ENCODE assay signal across 8 cellular contexts in the genomic region with DNA sequence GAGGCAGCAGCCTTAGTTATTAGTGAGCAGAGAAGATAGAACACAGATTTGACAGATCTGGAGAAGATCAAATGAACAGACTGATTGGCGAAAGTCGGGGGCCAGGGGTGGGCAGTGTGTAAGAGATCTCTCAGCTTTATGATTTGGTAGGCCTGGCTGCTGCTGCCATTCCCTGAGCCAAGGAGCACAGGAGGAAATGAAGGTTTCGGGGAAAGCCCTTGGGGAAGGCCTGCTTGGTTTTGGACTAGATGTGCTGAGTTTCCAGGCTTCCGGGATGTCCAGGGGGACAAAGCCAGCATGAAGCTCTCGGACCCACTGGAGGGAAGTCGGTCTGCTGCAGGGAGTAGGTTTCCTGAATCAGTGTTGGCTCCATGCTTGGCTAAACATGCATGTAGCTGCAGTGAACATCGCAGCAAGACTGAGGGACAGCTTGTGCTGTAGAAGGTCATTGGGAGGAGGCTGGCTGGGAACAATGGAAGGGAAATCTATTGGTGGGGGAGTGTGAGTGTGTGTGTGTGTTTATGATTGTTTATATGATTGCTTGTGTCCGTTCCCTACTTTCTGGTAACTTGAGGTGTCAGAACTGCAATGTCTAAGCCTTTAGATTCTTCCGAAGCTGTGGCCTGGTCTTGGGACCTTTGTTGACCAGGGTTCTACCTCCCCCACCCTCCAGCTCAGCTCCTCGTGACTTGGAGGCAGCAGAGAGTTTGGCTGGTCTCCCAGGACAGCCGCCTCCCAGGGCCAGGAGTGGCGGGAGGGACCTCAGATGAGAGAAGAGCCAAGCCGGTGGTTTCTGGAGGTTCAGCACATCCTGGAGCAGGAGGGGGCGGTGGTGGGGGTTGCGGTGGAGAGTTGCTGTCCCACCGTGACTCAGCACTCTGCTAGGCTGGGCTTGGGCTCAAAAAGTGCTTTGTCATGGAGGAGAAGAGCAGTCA. TPM values are rescaled to one million over a fixed set of nuclear protein-coding genes. Genes with fewer than 3 reads are reported as not detected.
A peak's percentile ranks its signal among the peaks of the same experiment; 100 is the strongest.
DNase-seq lines count a peak whose midpoint lies in the region; ATAC-seq and TF ChIP-seq lines count a peak whose summit lies in the region.

No MANE protein-coding gene starts in this region.

- peaks cover 38% of the 10 kb centered on the region for H3K4me1 ChIP-seq in foreskin keratinocyte
- peaks cover 6% of the 10 kb centered on the region for H3K4me1 ChIP-seq in effector memory CD4-positive, alpha-beta T cell (ENCODE audit: control insufficient read depth, insufficient read depth, low read length, poor library complexity, severe bottlenecking)

- DNase-seq in D341Med (ENCODE audit: low spot score): peak; percentile 56
- peak; percentile 90 to 92 for DNase-seq in HL-60 (ENCODE audit: low read depth in 1 of 2, low spot score in 1 of 2)
- DNase-seq in NOMO-1 treated with DMSO at 0.1 percent for 48 hours (lab: John Stamatoyannopoulos, UW; ENCODE audit: unreplicated experiment): peak; percentile 88
- DNase-seq in activated T-helper 2 cell treated with anti-CD3 and anti-CD28 coated beads, Interferon-gamma antibody, Interleukin-2, Interleukin-4, amounts not matched to agents 10 μg/mL and 5 μg/mL and 100 μg/mL, durations not matched to agents 14 hours and 24 hours and 36 hours (ENCODE audit: low spot score): peak; percentile 25
- peak; percentile 79 to 90 for DNase-seq in foreskin keratinocyte
- peak; percentile 83 for DNase-seq in type B pancreatic cell (ENCODE audit: extremely low spot score, unreplicated experiment)
- DNase-seq in effector memory CD4-positive, alpha-beta T cell: no peak

- intact Hi-C loops in activated T-helper 2 cell treated with anti-CD3 and anti-CD28 coated beads, Interferon-gamma antibody, Interleukin-2, Interleukin-4, amounts not matched to agents 10 μg/mL and 5 μg/mL and 100 μg/mL, durations not matched to agents 14 hours and 24 hours and 36 hours (cut with micrococcal nuclease): loop anchor here (5.0 kb wide), 1 partner anchor 139 kb away; no protein-coding TSS in a partner anchor

- peaks cover 5% of the 10 kb centered on the region for H3K36me3 Mint-ChIP-seq in activated T-helper 2 cell treated with anti-CD3 and anti-CD28 coated beads, Interferon-gamma antibody, Interleukin-2, Interleukin-4, amounts not matched to agents 10 μg/mL and 5 μg/mL and 100 μg/mL, durations not matched to agents 14 hours and 24 hours and 36 hours (ENCODE audit: low read depth)
- H3K36me3 Mint-ChIP-seq in nephron (ENCODE audit: low read depth) (peaks cover 1% of the 10 kb centered on the region), type B pancreatic cell (peaks cover 1% of the 10 kb centered on the region)

- H3K27ac Mint-ChIP-seq in activated T-helper 2 cell treated with anti-CD3 and anti-CD28 coated beads, Interferon-gamma antibody, Interleukin-2, Interleukin-4, amounts not matched to agents 10 μg/mL and 5 μg/mL and 100 μg/mL, durations not matched to agents 14 hours and 24 hours and 36 hours: peak overlapping the region; percentile 71
- peak overlapping the region; percentile 99 to 100 (median 99) for H3K27ac Mint-ChIP-seq in nephron
- peak overlapping the region; percentile 95 for H3K27ac Mint-ChIP-seq in type B pancreatic cell

- H3K36me3 ChIP-seq in effector memory CD4-positive, alpha-beta T cell (ENCODE audit: control insufficient read depth, insufficient read depth, low read length): peaks cover 3% of the 10 kb centered on the region

- H3K4me3 ChIP-seq in HL-60 (replicated peaks; ENCODE audit: insufficient read depth, low read length): no peak overlapping the region
- no peak overlapping the region for H3K4me3 ChIP-seq in effector memory CD4-positive, alpha-beta T cell (ENCODE audit: insufficient read depth, low read depth, low read length, poor library complexity, severe bottlenecking)

- ATAC-seq in foreskin keratinocyte: peak; percentile 60

- H3K4me1 Mint-ChIP-seq in activated T-helper 2 cell treated with anti-CD3 and anti-CD28 coated beads, Interferon-gamma antibody, Interleukin-2, Interleukin-4, amounts not matched to agents 10 μg/mL and 5 μg/mL and 100 μg/mL, durations not matched to agents 14 hours and 24 hours and 36 hours (ENCODE audit: low read depth): peaks cover 43% of the 10 kb centered on the region
- peaks cover 75% of the 10 kb centered on the region for H3K4me1 Mint-ChIP-seq in nephron
- H3K4me1 Mint-ChIP-seq in type B pancreatic cell (ENCODE audit: unreplicated experiment): peaks cover 47% of the 10 kb centered on the region

- no peaks in the 10 kb centered on the region for H3K9me3 Mint-ChIP-seq in activated T-helper 2 cell treated with anti-CD3 and anti-CD28 coated beads, Interferon-gamma antibody, Interleukin-2, Interleukin-4, amounts not matched to agents 10 μg/mL and 5 μg/mL and 100 μg/mL, durations not matched to agents 14 hours and 24 hours and 36 hours
- H3K9me3 Mint-ChIP-seq in nephron (no peaks in the 10 kb centered on the region), type B pancreatic cell (no peaks in the 10 kb centered on the region)

- peak overlapping the region; percentile 36 for H3K27ac ChIP-seq in HL-60 (replicated peaks)
- peak overlapping the region; percentile 97 for H3K27ac ChIP-seq in foreskin keratinocyte
- no peak overlapping the region for H3K27ac ChIP-seq in effector memory CD4-positive, alpha-beta T cell (ENCODE audit: insufficient read depth, low read length, poor library complexity, severe bottlenecking)

- H3K9me3 ChIP-seq in effector memory CD4-positive, alpha-beta T cell (ENCODE audit: control insufficient read depth, low read length): no peaks in the 10 kb centered on the region

- no peaks in the 10 kb centered on the region for H3K27me3 Mint-ChIP-seq in activated T-helper 2 cell treated with anti-CD3 and anti-CD28 coated beads, Interferon-gamma antibody, Interleukin-2, Interleukin-4, amounts not matched to agents 10 μg/mL and 5 μg/mL and 100 μg/mL, durations not matched to agents 14 hours and 24 hours and 36 hours (ENCODE audit: low read depth)
- H3K27me3 Mint-ChIP-seq in nephron (ENCODE audit: low read depth): no peaks in the 10 kb centered on the region
- no peaks in the 10 kb centered on the region for H3K27me3 Mint-ChIP-seq in type B pancreatic cell

- H3K27me3 ChIP-seq in HL-60 (ENCODE audit: insufficient read depth, poor library complexity, severe bottlenecking) (no peaks in the 10 kb centered on the region), foreskin keratinocyte (no peaks in the 10 kb centered on the region)
- H3K27me3 ChIP-seq in effector memory CD4-positive, alpha-beta T cell (replicated peaks; ENCODE audit: control insufficient read depth, insufficient read depth, low read length, poor library complexity, severe bottlenecking): no peaks in the 10 kb centered on the region

- TF ChIP-seq CTCF in HL-60 (IDR thresholded peaks at IDR 0.05; ENCODE audit: insufficient read depth, low read length) (no peak), foreskin keratinocyte (conservative IDR thresholded peaks at IDR 0.05) (no peak), nephron (IDR thresholded peaks at IDR 0.05; ENCODE audit: unreplicated experiment in 3 of 3) (no peak), type B pancreatic cell (conservative IDR thresholded peaks at IDR 0.05) (no peak)

- no peak overlapping the region for H3K4me3 Mint-ChIP-seq in activated T-helper 2 cell treated with anti-CD3 and anti-CD28 coated beads, Interferon-gamma antibody, Interleukin-2, Interleukin-4, amounts not matched to agents 10 μg/mL and 5 μg/mL and 100 μg/mL, durations not matched to agents 14 hours and 24 hours and 36 hours (ENCODE audit: low read depth)
- H3K4me3 Mint-ChIP-seq in nephron: peak overlapping the region; percentile 29 to 65 (median 56)
- H3K4me3 Mint-ChIP-seq in type B pancreatic cell: peak overlapping the region; percentile 52

RNA-seq across cellular contexts. Expression of a gene that starts 4.0 kb away (rescaled TPM):
- 568 and 585 TPM in 2 replicates for total RNA-seq in activated T-helper 2 cell treated with anti-CD3 and anti-CD28 coated beads, Interferon-gamma antibody, Interleukin-2, Interleukin-4, amounts not matched to agents 10 μg/mL and 5 μg/mL and 100 μg/mL, durations not matched to agents 14 hours and 24 hours and 36 hours
- total RNA-seq in foreskin keratinocyte (845 and 1,177 TPM in 2 replicates), type B pancreatic cell (ENCODE audit: low replicate concordance) (1,346 and 2,108 TPM in 2 replicates)
- 2,804 and 3,960 TPM in 2 replicates for polyA plus RNA-seq in foreskin keratinocyte

RNA-seq across cellular contexts. Expression of a gene that starts 21.3 kb away (rescaled TPM):
- 0.09 TPM in 1 of 2 replicates, not detected in the other for total RNA-seq in activated T-helper 2 cell treated with anti-CD3 and anti-CD28 coated beads, Interferon-gamma antibody, Interleukin-2, Interleukin-4, amounts not matched to agents 10 μg/mL and 5 μg/mL and 100 μg/mL, durations not matched to agents 14 hours and 24 hours and 36 hours
- total RNA-seq in foreskin keratinocyte (0.07 and 0.10 TPM in 2 replicates), type B pancreatic cell (ENCODE audit: low replicate concordance) (0.14 and 0.31 TPM in 2 replicates)
- polyA plus RNA-seq in foreskin keratinocyte: 0.25 TPM in 2 replicates

RNA-seq across cellular contexts. Expression of a gene that starts 54.1 kb away (rescaled TPM):
- 0.09 TPM in 1 of 2 replicates, not detected in the other for total RNA-seq in activated T-helper 2 cell treated with anti-CD3 and anti-CD28 coated beads, Interferon-gamma antibody, Interleukin-2, Interleukin-4, amounts not matched to agents 10 μg/mL and 5 μg/mL and 100 μg/mL, durations not matched to agents 14 hours and 24 hours and 36 hours
- total RNA-seq in foreskin keratinocyte (0.31 and 0.35 TPM in 2 replicates), type B pancreatic cell (ENCODE audit: low replicate concordance) (2.1 and 16.6 TPM in 2 replicates)
- polyA plus RNA-seq in foreskin keratinocyte: 0.52 and 0.55 TPM in 2 replicates

Comparison
In these comparisons a context has a peak if more than half of its experiments do, and no peak if none do; other contexts are left out.
1. DNase-seq: peak in D341Med (single experiment), HL-60 (2 of 2), NOMO-1 treated with DMSO at 0.1 percent for 48 hours (single experiment), activated T-helper 2 cell treated with anti-CD3 and anti-CD28 coated beads, Interferon-gamma antibody, Interleukin-2, Interleukin-4, amounts not matched to agents 10 μg/mL and 5 μg/mL and 100 μg/mL, durations not matched to agents 14 hours and 24 hours and 36 hours (single experiment), foreskin keratinocyte (2 of 2) and type B pancreatic cell (single experiment); none in effector memory CD4-positive, alpha-beta T cell (0 of 3).
2. Peak in every context shown above with its lines, with median percentiles within 50 percentile points of each other: H3K27ac Mint-ChIP-seq.